20 cellular contexts compared by ENCODE assay signal in the genomic region with DNA sequence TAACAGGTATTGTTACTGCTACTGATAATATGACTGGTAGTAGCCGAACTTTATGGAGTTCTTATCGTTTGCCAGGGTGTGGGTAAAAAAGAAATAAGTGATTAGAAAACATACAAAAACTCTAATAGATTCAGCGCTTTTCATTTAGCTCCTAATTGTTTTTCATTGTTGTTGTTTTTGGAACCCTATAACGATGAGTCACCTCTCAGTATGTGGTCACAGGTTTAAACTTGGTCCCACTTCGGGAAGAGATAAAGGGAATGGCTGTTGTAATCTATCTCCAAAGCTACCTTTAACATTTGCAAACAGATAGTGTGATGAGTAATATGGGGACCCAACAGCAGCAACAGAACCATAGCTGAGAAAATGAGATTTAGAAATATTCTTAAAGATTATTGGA.
DNase-seq lines count a peak whose midpoint lies in the region; ATAC-seq, FAIRE-seq and TF ChIP-seq lines count a peak whose summit lies in the region.
"Had no signal": no experiment of that assay in that cellular context is flagged by ENCODE, and none has a peak within 500 bp of the region (broad histone marks: within the 10 kb centered on the region; RNA-seq: fewer than 3 reads in every experiment).

No MANE protein-coding gene starts in this region.

- dilution Hi-C loops in endothelial cell of umbilical vein (cut with MboI; ENCODE audit: extremely low pct_ligation_motif_present, low sequenced_read_pairs) = no loop called here

- intact Hi-C loops in HCT116 (cut with micrococcal nuclease) (no loop called here), endothelial cell of umbilical vein (cut with micrococcal nuclease) (no loop called here)

- peaks cover 52% of the 10 kb centered on the region for H3F3A ChIP-seq in SK-N-SH (replicated peaks; ENCODE audit: insufficient read depth)

- no peaks in the 10 kb centered on the region for H3K79me2 ChIP-seq in HCT116 (ENCODE audit: insufficient read depth, low read length)
- peaks cover 83% of the 10 kb centered on the region for H3K79me2 ChIP-seq in SK-N-SH (ENCODE audit: insufficient read depth)
- H3K79me2 ChIP-seq in endothelial cell of umbilical vein (ENCODE audit: control insufficient read depth, insufficient read depth, low read length) = peaks cover 42% of the 10 kb centered on the region

- no peaks in the 10 kb centered on the region for H3K36me3 ChIP-seq in HCT116 (ENCODE audit: control insufficient read depth in 1 of 2, insufficient read depth in 2 of 2, low read length in 2 of 2)
- peaks cover 0 to 32% of the 10 kb centered on the region in 2 experiments for H3K36me3 ChIP-seq in SK-N-SH (replicated peaks in 1 of 2; ENCODE audit: control insufficient read depth in 1 of 2, insufficient read depth in 2 of 2, low read length in 1 of 2)
- H3K36me3 ChIP-seq in endothelial cell of umbilical vein (ENCODE audit: control insufficient read depth in 2 of 2, extremely low read depth in 1 of 2, insufficient read depth in 2 of 2, low read length in 2 of 2) = no peaks in the 10 kb centered on the region
- H3K36me3 ChIP-seq: BLaER1, cardiac muscle cell had no signal

- H3K27me3 Mint-ChIP-seq in osteocyte (ENCODE audit: unreplicated experiment) = no peaks in the 10 kb centered on the region
- peaks cover 17% of the 10 kb centered on the region for H3K27me3 Mint-ChIP-seq in activated naive CD4-positive, alpha-beta T cell treated with anti-CD3 and anti-CD28 coated beads, Interleukin-2, amount 10 ng/mL, durations not matched to agents 7 days and 5 days

- H3K4me3 Mint-ChIP-seq in osteocyte (ENCODE audit: unreplicated experiment) = no peak overlapping the region
- no peak overlapping the region for H3K4me3 Mint-ChIP-seq in activated naive CD4-positive, alpha-beta T cell treated with anti-CD3 and anti-CD28 coated beads, Interleukin-2, amount 10 ng/mL, durations not matched to agents 7 days and 5 days
- H3K4me3 Mint-ChIP-seq: activated B cell treated with CpG ODN at 0.5 μM for 24 hours; activated CD8-positive, alpha-beta memory T cell treated with anti-CD3 and anti-CD28 coated beads, Interleukin-2, amount 10 ng/mL, durations not matched to agents 7 days and 5 days had no signal

- POLR2A ChIA-PET in HCT116 (lab: Charles Lee) = interaction anchor here (0.8 to 1.1 kb wide), 2 partner anchors 8 to 290 kb away, joined by 3 read pairs; no protein-coding TSS in a partner anchor
- POLR2A ChIA-PET in SK-N-SH (lab: Yijun Ruan, JAX) = no interaction called here
- POLR2A ChIA-PET in endothelial cell of umbilical vein (lab: Charles Lee) = interaction anchor here (0.6 to 1.4 kb wide), 4 partner anchors 9 to 243 kb away, joined by 3 to 10 read pairs (median 3); no protein-coding TSS in a partner anchor

- peak overlapping the region in 1 of 2 experiments; percentile 38; a peak in 2 of 4 replicates for H3K4me3 ChIP-seq in HCT116 (replicated peaks in 1 of 2; ENCODE audit: low read depth in 1 of 2, low read length in 2 of 2)
- no peak overlapping the region for H3K4me3 ChIP-seq in SK-N-SH (ENCODE audit: low read depth in 2 of 2, low read length in 1 of 2)
- no peak overlapping the region for H3K4me3 ChIP-seq in endothelial cell of umbilical vein (replicated peaks in 1 of 3; ENCODE audit: insufficient read depth in 1 of 3, low read depth in 1 of 3, low read length in 3 of 3)
- H3K4me3 ChIP-seq: BLaER1, cardiac muscle cell had no signal

- 75% methylated on average over 5 of the region's 5 CpGs for WGBS in SK-N-SH (ENCODE audit: low lambda C conversion rate)

- peak overlapping the region; percentile 84 for H3K27ac Mint-ChIP-seq in osteocyte (ENCODE audit: unreplicated experiment)
- H3K27ac Mint-ChIP-seq in activated naive CD4-positive, alpha-beta T cell treated with anti-CD3 and anti-CD28 coated beads, Interleukin-2, amount 10 ng/mL, durations not matched to agents 7 days and 5 days = no peak overlapping the region
- H3K27ac Mint-ChIP-seq: activated B cell treated with CpG ODN at 0.5 μM for 24 hours; activated CD8-positive, alpha-beta memory T cell treated with anti-CD3 and anti-CD28 coated beads, Interleukin-2, amount 10 ng/mL, durations not matched to agents 7 days and 5 days had no signal

- RAD21 ChIA-PET in HCT116 (lab: Charles Lee; ENCODE audit: low non-redundant PET in 1 of 2, low total read pairs in 2 of 2, uncharacterized antibody in 2 of 2, unreplicated experiment in 2 of 2) = no interaction called here

- H3K4me1 Mint-ChIP-seq in osteocyte (ENCODE audit: unreplicated experiment) = peaks cover 68% of the 10 kb centered on the region
- H3K4me1 Mint-ChIP-seq in activated naive CD4-positive, alpha-beta T cell treated with anti-CD3 and anti-CD28 coated beads, Interleukin-2, amount 10 ng/mL, durations not matched to agents 7 days and 5 days = peaks cover 9% of the 10 kb centered on the region

- peaks cover 9% of the 10 kb centered on the region for H3K9me3 Mint-ChIP-seq in osteocyte (ENCODE audit: unreplicated experiment)
- peaks cover 3% of the 10 kb centered on the region for H3K9me3 Mint-ChIP-seq in activated naive CD4-positive, alpha-beta T cell treated with anti-CD3 and anti-CD28 coated beads, Interleukin-2, amount 10 ng/mL, durations not matched to agents 7 days and 5 days

- TF ChIP-seq POLR2A in HCT116 (IDR thresholded peaks at IDR 0.05; ENCODE audit: borderline replicate concordance, extremely low read depth, insufficient read depth, insufficient read length) (no peak), endothelial cell of umbilical vein (IDR thresholded peaks at IDR 0.05; ENCODE audit: low read depth, low read length) (no peak)

- H3K4me2 ChIP-seq in HCT116 (ENCODE audit: low read length) = peak overlapping the region; percentile 73
- no peak overlapping the region for H3K4me2 ChIP-seq in SK-N-SH
- H3K4me2 ChIP-seq in endothelial cell of umbilical vein (ENCODE audit: insufficient read depth, low read length) = peak overlapping the region; percentile 3
- H3K4me2 ChIP-seq: BLaER1 had no signal

- BruUV-seq in HCT116 (replicated peaks; lab: Mats Ljungman, UMichigan) = no TSS peak
- BruUV-seq in endothelial cell of umbilical vein (replicated peaks; lab: Mats Ljungman, UMichigan) = no TSS peak

- peaks cover 30% of the 10 kb centered on the region for H3K36me3 Mint-ChIP-seq in osteocyte (ENCODE audit: unreplicated experiment)
- no peaks in the 10 kb centered on the region for H3K36me3 Mint-ChIP-seq in activated naive CD4-positive, alpha-beta T cell treated with anti-CD3 and anti-CD28 coated beads, Interleukin-2, amount 10 ng/mL, durations not matched to agents 7 days and 5 days
- H3K36me3 Mint-ChIP-seq: activated CD8-positive, alpha-beta memory T cell treated with anti-CD3 and anti-CD28 coated beads, Interleukin-2, amount 10 ng/mL, durations not matched to agents 7 days and 5 days had no signal

- H3K27ac ChIP-seq in HCT116 (ENCODE audit: low read depth, low read length) (peak overlapping the region; percentile 26; the same call in 1 of the 2 replicates), SK-N-SH (ENCODE audit: low read depth in 2 of 2, low read length in 1 of 2) (peak overlapping the region in 1 of 2 experiments; percentile 98; a peak in 2 of 4 replicates), endothelial cell of umbilical vein (ENCODE audit: insufficient read depth, low read depth, low read length) (peak overlapping the region; percentile 99)
- H3K27ac ChIP-seq: BLaER1, cardiac muscle cell had no signal

- FAIRE-seq in endothelial cell of umbilical vein (lab: Jason Lieb, UNC) = peak; percentile 31

- H3K9me3 ChIP-seq in HCT116 (ENCODE audit: control insufficient read depth in 1 of 2, insufficient read depth in 1 of 2, low read depth in 1 of 2, low read length in 2 of 2) (peaks cover 0 to under 1% of the 10 kb centered on the region in 2 experiments; a peak in 1 of 4 replicates), SK-N-SH (0 out of 2 replicates have a peak, but pooled peaks cover 3% of the 10 kb centered on the region), endothelial cell of umbilical vein (replicated peaks; ENCODE audit: control insufficient read depth, insufficient read depth, low read length) (no peaks in the 10 kb centered on the region)

- CTCF ChIA-PET in HCT116 (lab: Charles Lee) (interaction anchor here (1.0 kb wide), 1 partner anchor 31 kb away, joined by 3 read pairs; no protein-coding TSS in a partner anchor), SK-N-SH (lab: Yijun Ruan, JAX) (interaction anchor here (0.8 to 4.1 kb wide), 2 partner anchors 31 to 354 kb away, joined by 3 to 15 read pairs; no protein-coding TSS in a partner anchor), endothelial cell of umbilical vein (lab: Charles Lee) (interaction anchor here (0.6 to 2.6 kb wide), 6 partner anchors 9 to 241 kb away, joined by 3 to 12 read pairs (median 4); a partner anchor contains a TSS)
- CTCF ChIA-PET in activated naive CD4-positive, alpha-beta T cell treated with anti-CD3 and anti-CD28 coated beads, Interleukin-2, amount 10 ng/mL, durations not matched to agents 7 days and 5 days (lab: Charles Lee) = interaction anchor here (0.6 kb wide), 1 partner anchor 57 kb away, joined by 3 read pairs; no protein-coding TSS in a partner anchor

- no peak for TF ChIP-seq CTCF in HCT116 (IDR thresholded peaks at IDR 0.05 in 2 of 3, conservative IDR thresholded peaks at IDR 0.05 in 1 of 3; ENCODE audit: borderline replicate concordance in 1 of 3, insufficient read depth in 1 of 3, low read depth in 2 of 3, low read length in 2 of 3)
- no peak for TF ChIP-seq CTCF in SK-N-SH (IDR thresholded peaks at IDR 0.05)
- no peak for TF ChIP-seq CTCF in endothelial cell of umbilical vein (IDR thresholded peaks at IDR 0.05; ENCODE audit: extremely low read depth in 1 of 2, insufficient read depth in 1 of 2, low read depth in 1 of 2, low read length in 2 of 2)
- TF ChIP-seq CTCF in osteocyte (IDR thresholded peaks at IDR 0.05) = no peak

- H3K9ac ChIP-seq in HCT116 (ENCODE audit: low read length) = no peak overlapping the region
- no peak overlapping the region for H3K9ac ChIP-seq in SK-N-SH
- peak overlapping the region; percentile 11 for H3K9ac ChIP-seq in endothelial cell of umbilical vein (replicated peaks; ENCODE audit: extremely low read depth, insufficient read depth, low read length)
- H3K9ac ChIP-seq: BLaER1 had no signal

- no peak for TF ChIP-seq EP300 in SK-N-SH (IDR thresholded peaks at IDR 0.05; ENCODE audit: borderline replicate concordance in 1 of 2, low read depth in 1 of 2, low read length in 1 of 2)

- DNase-seq in HCT116 (ENCODE audit: low read depth, low spot score) = peak; percentile 71
- DNase-seq in SK-N-SH = no peak
- peak; percentile 90 for DNase-seq in endothelial cell of umbilical vein (ENCODE audit: low read depth, low spot score)
- DNase-seq in osteocyte (ENCODE audit: extremely low spot score, unreplicated experiment) = no peak
- DNase-seq in activated naive CD4-positive, alpha-beta T cell treated with anti-CD3 and anti-CD28 coated beads, Interleukin-2, amount 10 ng/mL, durations not matched to agents 7 days and 5 days = no peak
- DNase-seq in GM03348 (ENCODE audit: low spot score) = no peak
- DNase-seq: activated B cell treated with CpG ODN at 0.5 μM for 24 hours; activated CD8-positive, alpha-beta memory T cell treated with anti-CD3 and anti-CD28 coated beads, Interleukin-2, amount 10 ng/mL, durations not matched to agents 7 days and 5 days; activated gamma-delta T cell treated with Interleukin-2 at 50 U/mL for 16 hours; DND-41; HCEC 1CT; head of caudate nucleus; Karpas-422; NCI-H1694; NCI-H510A treated with DMSO at 0.1 percent for 48 hours; posterior cingulate gyrus had no signal

- H4K20me1 ChIP-seq in HCT116 (ENCODE audit: insufficient read depth) (no peaks in the 10 kb centered on the region), SK-N-SH (ENCODE audit: insufficient read depth) (no peaks in the 10 kb centered on the region), endothelial cell of umbilical vein (replicated peaks; ENCODE audit: control insufficient read depth, extremely low read depth, insufficient read depth, low read length) (no peaks in the 10 kb centered on the region)
- H4K20me1 ChIP-seq: BLaER1 had no signal

- ATAC-seq in HCT116 = peak; percentile 79
- ATAC-seq in HG03108 (IDR thresholded peaks at IDR 0.05; ENCODE audit: unreplicated experiment) = no peak
- no peak for ATAC-seq in GM21526 (IDR thresholded peaks at IDR 0.05; ENCODE audit: low FRiP score, unreplicated experiment)
- ATAC-seq: activated CD8-positive, alpha-beta memory T cell treated with anti-CD3 and anti-CD28 coated beads, Interleukin-2, amount 10 ng/mL, durations not matched to agents 7 days and 5 days had no signal

- H2AFZ ChIP-seq in HCT116 (ENCODE audit: low read depth, low read length, poor library complexity, severe bottlenecking) (no peak overlapping the region), SK-N-SH (ENCODE audit: low read depth) (no peak overlapping the region), endothelial cell of umbilical vein (ENCODE audit: low read depth, low read length) (no peak overlapping the region)

- no peaks in the 10 kb centered on the region for H3K9me2 ChIP-seq in HCT116 (ENCODE audit: insufficient read depth)
- no peaks in the 10 kb centered on the region for H3K9me2 ChIP-seq in SK-N-SH

- H3K27me3 ChIP-seq in HCT116 (ENCODE audit: insufficient read depth, low read length) (no peaks in the 10 kb centered on the region), SK-N-SH (ENCODE audit: insufficient read depth) (no peaks in the 10 kb centered on the region), endothelial cell of umbilical vein (ENCODE audit: control insufficient read depth in 2 of 2, insufficient read depth in 2 of 2, low read length in 2 of 2) (no peaks in the 10 kb centered on the region)
- H3K27me3 ChIP-seq: cardiac muscle cell had no signal

- TF ChIP-seq RAD21 in HCT116 (IDR thresholded peaks at IDR 0.05; ENCODE audit: low read depth) (peak; percentile 10; the same call in 1 of the 2 replicates), SK-N-SH (IDR thresholded peaks at IDR 0.05; ENCODE audit: low read length) (no peak)

- no peaks in the 10 kb centered on the region for H3K9me1 ChIP-seq in endothelial cell of umbilical vein (replicated peaks; ENCODE audit: control insufficient read depth, extremely low read depth, insufficient read depth, low read length)

- peaks cover 34 to 35% of the 10 kb centered on the region in 2 experiments for H3K4me1 ChIP-seq in HCT116 (ENCODE audit: control insufficient read depth in 1 of 2, insufficient read depth in 2 of 2, low read length in 2 of 2)
- H3K4me1 ChIP-seq in SK-N-SH (ENCODE audit: control insufficient read depth in 1 of 2, insufficient read depth in 2 of 2, low read depth in 1 of 2, low read length in 1 of 2) = peaks cover 2 to 52% of the 10 kb centered on the region in 2 experiments
- peaks cover 72% of the 10 kb centered on the region for H3K4me1 ChIP-seq in endothelial cell of umbilical vein (ENCODE audit: control insufficient read depth, extremely low read depth, insufficient read depth, low read length)

Comparison
In these comparisons a context has a peak if more than half of its experiments do, and no peak if none do; other contexts are left out.
1. DNase-seq: peak in HCT116 (single experiment) and endothelial cell of umbilical vein (single experiment); none in SK-N-SH (single experiment), osteocyte (single experiment), activated naive CD4-positive, alpha-beta T cell treated with anti-CD3 and anti-CD28 coated beads, Interleukin-2, amount 10 ng/mL, durations not matched to agents 7 days and 5 days (single experiment) and GM03348 (single experiment).